In the genomic region with DNA sequence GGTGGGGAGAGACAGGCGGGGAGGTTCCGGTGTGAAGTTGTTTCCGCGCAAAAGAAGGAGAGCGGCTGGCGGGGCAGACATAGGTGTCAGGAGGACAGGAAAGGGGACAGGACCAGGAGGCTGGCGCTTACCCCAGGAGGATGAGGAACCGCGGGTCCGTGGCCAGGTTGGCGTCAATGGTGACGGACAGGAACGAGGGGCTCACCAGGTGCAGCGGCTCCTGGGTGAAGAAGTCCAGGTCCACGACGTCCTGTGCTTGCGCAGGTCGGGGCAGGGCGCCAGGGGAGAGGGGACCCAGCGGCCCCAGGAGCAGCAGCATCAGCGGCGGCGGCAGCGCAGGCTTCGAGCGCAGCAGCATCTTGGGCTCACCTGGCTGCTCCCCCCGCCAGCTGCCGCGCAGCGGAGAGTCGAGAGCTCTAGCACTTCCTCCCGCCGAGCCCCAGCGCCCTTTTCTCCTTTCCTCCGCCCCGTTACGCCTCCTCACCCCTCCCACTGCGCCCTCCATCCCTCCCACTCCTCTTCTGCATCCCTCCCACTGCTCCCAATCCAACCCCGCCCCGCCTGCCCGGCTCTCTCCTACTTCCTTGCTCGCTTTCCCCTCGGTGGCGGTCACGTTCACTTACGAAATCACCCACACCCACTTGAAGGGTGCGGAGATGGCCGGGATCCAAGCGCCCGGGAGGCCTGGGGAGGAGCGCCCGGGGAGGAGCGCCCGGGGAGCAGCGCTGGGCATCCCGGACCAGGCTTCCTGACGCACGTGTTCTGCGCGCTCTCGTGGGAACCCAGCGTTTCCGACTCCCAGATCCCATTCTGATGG, we compare ENCODE assay signal across 8 cellular contexts. TPM values are rescaled to one million over a fixed set of nuclear protein-coding genes. Genes with fewer than 3 reads are reported as not detected.
DNase-seq lines count a peak whose midpoint lies in the region; ATAC-seq, FAIRE-seq and TF ChIP-seq lines count a peak whose summit lies in the region.

A gene (minus strand): TSS at position 424 of the 817 bp plus-strand sequence. CDS start 66 bp downstream, at position 358.

- no peak within 1 kb of the TSS for H3K27ac ChIP-seq in breast epithelium
- no peak within 1 kb of the TSS for H3K27ac ChIP-seq in kidney (ENCODE audit: low read depth in 2 of 2, low read length in 2 of 2)

- TF ChIP-seq POLR2A in breast epithelium (IDR thresholded peaks at IDR 0.05): no peak

- H3K4me1 ChIP-seq in breast epithelium (peaks cover 2 to 7% of the 10 kb centered on the region in 2 donors), kidney (ENCODE audit: control insufficient read depth in 1 of 2, insufficient read depth in 1 of 2, low read depth in 1 of 2, low read length in 2 of 2) (peaks cover 0 to 3% of the 10 kb centered on the region in 2 donors)

- no peak within 1 kb of the TSS for H3K9ac ChIP-seq in kidney (ENCODE audit: low read length in 2 of 2)

- H3K9me3 ChIP-seq in breast epithelium (no peaks in the 10 kb centered on the region), kidney (ENCODE audit: control insufficient read depth in 1 of 2, low read length in 2 of 2) (no peaks in the 10 kb centered on the region)

- no peaks in the 10 kb centered on the region for H3K36me3 ChIP-seq in breast epithelium
- H3K36me3 ChIP-seq in kidney (ENCODE audit: control insufficient read depth in 1 of 2, insufficient read depth in 2 of 2, low read length in 2 of 2): no peaks in the 10 kb centered on the region

- ATAC-seq in GM18502 (IDR thresholded peaks at IDR 0.05; ENCODE audit: poor library complexity, unreplicated experiment): peak; percentile 96
- peak; percentile 87 for ATAC-seq in HG02943 (IDR thresholded peaks at IDR 0.05; ENCODE audit: low read depth, unreplicated experiment)

- H3K27me3 ChIP-seq in breast epithelium: peaks cover 0 to 13% of the 10 kb centered on the region in 2 donors

- FAIRE-seq in kidney (lab: Jason Lieb, UNC): no peak

- no peak for TF ChIP-seq CTCF in breast epithelium (IDR thresholded peaks at IDR 0.05)
- TF ChIP-seq CTCF in kidney (IDR thresholded peaks at IDR 0.05; ENCODE audit: borderline replicate concordance, extremely low read depth, insufficient read depth): no peak

- DNase-seq in NCI-H2029 treated with DMSO at 0.1 percent for 48 hours (lab: John Stamatoyannopoulos, UW) (peak; percentile 39), UCSD-AML1 (lab: John Stamatoyannopoulos, UW; ENCODE audit: unreplicated experiment) (peak; percentile 88), breast epithelium (ENCODE audit: low spot score in 2 of 2) (peak in 1 of 2 donors; percentile 54), kidney (peak; percentile 96), GF-D8 (lab: John Stamatoyannopoulos, UW) (no peak)
- DNase-seq in stimulated activated CD4-positive, alpha-beta T cell treated with anti-CD3 and anti-CD28 coated beads, Interleukin-15, amount 100 ng/mL, for 24 hours: peak; percentile 82

- H3K4me3 ChIP-seq in breast epithelium (peak within 1 kb of the TSS; percentile 40 to 75 (median 52)), kidney (ENCODE audit: low read length in 2 of 2) (peak within 1 kb of the TSS; percentile 53 to 60)

- intact Hi-C loops in breast epithelium (cut with DNase I; ENCODE audit: low total_unique reads): no loop called here
- intact Hi-C loops in kidney (cut with DNase I): no loop called here

RNA-seq across cellular contexts. Expression of the gene that starts here (rescaled TPM):
- total RNA-seq in breast epithelium: 1 to 10 TPM; 1.3 to 3.8 (median 1.6) TPM
- total RNA-seq in kidney: 6.8 TPM
- polyA plus RNA-seq in kidney (ENCODE audit: insufficient read depth, low read depth, low replicate concordance): 1.9 TPM
